In the genomic region with DNA sequence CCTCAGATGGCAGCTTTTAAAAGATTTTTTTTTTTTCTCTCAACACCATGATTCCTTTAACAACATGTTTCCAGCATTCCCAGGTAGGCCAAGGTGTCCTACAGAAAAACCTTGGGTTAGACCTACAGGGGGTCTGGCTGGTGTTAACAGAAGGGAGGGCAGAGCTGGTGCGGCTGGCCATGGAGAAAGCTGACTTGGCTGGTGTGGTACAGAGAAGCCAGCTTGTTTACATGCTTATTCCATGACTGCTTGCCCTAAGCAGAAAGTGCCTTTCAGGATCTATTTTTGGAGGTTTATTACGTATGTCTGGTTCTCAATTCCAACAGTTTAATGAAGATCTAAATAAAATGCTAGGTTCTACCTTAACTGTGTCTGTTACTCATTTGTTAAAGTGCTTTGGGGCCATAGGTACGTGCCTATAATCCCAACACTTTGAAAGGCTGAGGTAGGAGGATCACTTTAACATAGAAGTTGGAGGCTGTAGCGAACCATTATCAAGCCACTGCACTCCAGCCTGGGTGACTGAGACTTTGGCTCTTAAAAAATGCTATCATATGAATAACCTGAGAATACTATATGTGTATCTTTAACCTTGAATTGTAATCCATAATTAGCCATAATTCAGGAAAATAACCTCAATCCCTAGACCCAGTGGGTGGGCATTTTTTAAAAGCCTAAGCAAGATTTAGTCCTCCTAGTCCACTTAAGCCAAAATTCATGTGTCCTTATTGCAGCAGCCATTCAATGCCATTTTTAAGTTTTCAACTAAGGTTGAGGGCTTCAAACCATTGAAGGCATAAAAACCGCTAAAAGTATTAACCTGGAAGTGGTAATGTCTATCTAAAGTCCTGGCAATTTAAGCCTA, we compare ENCODE assay signal across 8 cellular contexts. TPM values are rescaled to one million over a fixed set of nuclear protein-coding genes. Genes with fewer than 3 reads are reported as not detected.
DNase-seq lines count a peak whose midpoint lies in the region; ATAC-seq, FAIRE-seq and TF ChIP-seq lines count a peak whose summit lies in the region.
"Not testable (repeated sequence)": the region's sequence is repeated elsewhere in the genome, so short reads cannot be mapped to it uniquely, and the experiment has no call there.
"Had no signal": no experiment of that assay in that cellular context is flagged by ENCODE, and none has a peak within 500 bp of the region (broad histone marks: within the 10 kb centered on the region; RNA-seq: fewer than 3 reads in every experiment).

No MANE protein-coding gene starts in this region.

- H3K79me2 ChIP-seq in HCT116 (ENCODE audit: insufficient read depth, low read length) (peaks cover 35% of the 10 kb centered on the region), K562 (ENCODE audit: control insufficient read depth, insufficient read depth, low read length) (peaks cover 33% of the 10 kb centered on the region)

- RAD21 ChIA-PET in HCT116 (lab: Charles Lee; ENCODE audit: low non-redundant PET in 1 of 2, low total read pairs in 2 of 2, uncharacterized antibody in 2 of 2, unreplicated experiment in 2 of 2), result interaction anchor here in 1 of 2 experiments (1.2 kb wide), 1 partner anchor 123 kb away, joined by 3 read pairs; no protein-coding TSS in a partner anchor

- in situ Hi-C loops in K562 (cut with MboI), result not testable (repeated sequence)

- H3K9me3 Mint-ChIP-seq in WTC11; nephron progenitor cell; stimulated activated effector memory CD8-positive, alpha-beta T cell treated with anti-CD3 and anti-CD28 coated beads, Interleukin-12 subunit alpha, Interleukin-12 subunit beta, amount 100 ng/mL, for 72 hours: not testable (repeated sequence)

- peaks cover 5 to 33% of the 10 kb centered on the region in 2 experiments; a peak in 3 of 4 replicates for H3K4me1 ChIP-seq in HCT116 (ENCODE audit: control insufficient read depth in 1 of 2, insufficient read depth in 2 of 2, low read length in 2 of 2)
- peaks cover 0 to 22% of the 10 kb centered on the region in 2 experiments; a peak in 3 of 5 replicates for H3K4me1 ChIP-seq in K562 (replicated peaks in 1 of 2; ENCODE audit: control insufficient read depth in 2 of 2, insufficient read depth in 2 of 2, low read length in 2 of 2)
- H3K4me1 ChIP-seq in gastroesophageal sphincter, result peaks cover 4 to 52% (median 25%) of the 10 kb centered on the region in 3 donors

- intact Hi-C loops in HCT116 (cut with micrococcal nuclease); K562 (cut with micrococcal nuclease): not testable (repeated sequence)

- FAIRE-seq in K562 (lab: Jason Lieb, UNC), result not testable (repeated sequence)

- H3K27ac ChIP-seq in HCT116 (ENCODE audit: low read depth, low read length) (peak overlapping the region; percentile 37; the same call in 1 of the 2 replicates), gastroesophageal sphincter (peak overlapping the region; percentile 52 to 73 (median 60))
- H3K27ac ChIP-seq in K562 (ENCODE audit: extremely low read depth, low read depth, low read length), result not testable (repeated sequence)

- not testable (repeated sequence) for H3K9ac ChIP-seq in HCT116 (ENCODE audit: low read length); K562 (ENCODE audit: insufficient read depth in 1 of 2, low read depth in 2 of 2, low read length in 2 of 2)

- H3K9me2 ChIP-seq in HCT116 (ENCODE audit: insufficient read depth), result not testable (repeated sequence)

- not testable (repeated sequence) for H3K4me2 ChIP-seq in HCT116 (ENCODE audit: low read length); K562 (ENCODE audit: insufficient read depth, low read length)

- not testable (repeated sequence) for TF ChIP-seq POLR2A in HCT116 (IDR thresholded peaks at IDR 0.05; ENCODE audit: borderline replicate concordance, extremely low read depth, insufficient read depth, insufficient read length); K562 (conservative IDR thresholded peaks at IDR 0.05)
- TF ChIP-seq POLR2A in gastroesophageal sphincter (IDR thresholded peaks at IDR 0.05), result peak in 1 of 2 donors; percentile 2

- not testable (repeated sequence) for H3K27me3 Mint-ChIP-seq in WTC11 (ENCODE audit: low read depth); nephron progenitor cell (ENCODE audit: low read depth, poor library complexity)

- H3K4me3 Mint-ChIP-seq in WTC11; nephron progenitor cell; stimulated activated effector memory CD8-positive, alpha-beta T cell treated with anti-CD3 and anti-CD28 coated beads, Interleukin-12 subunit alpha, Interleukin-12 subunit beta, amount 100 ng/mL, for 72 hours: not testable (repeated sequence)

- H3K9me1 ChIP-seq in K562 (ENCODE audit: control insufficient read depth, insufficient read depth, low read length), result not testable (repeated sequence)

- not testable (repeated sequence) for TF ChIP-seq EP300 in K562 (IDR thresholded peaks at IDR 0.05; ENCODE audit: low read length); gastroesophageal sphincter (IDR thresholded peaks at IDR 0.05)

- H3K4me3 ChIP-seq in HCT116 (replicated peaks in 1 of 2; ENCODE audit: low read depth in 1 of 2, low read length in 2 of 2); K562; gastroesophageal sphincter: not testable (repeated sequence)

- BruUV-seq in HCT116 (replicated peaks; lab: Mats Ljungman, UMichigan); K562 (replicated peaks; lab: Mats Ljungman, UMichigan): not testable (repeated sequence)

- WGBS in K562 (ENCODE audit: insufficient coverage, low coverage, missing lambda C conversion rate), result 70% methylated on average over 3 of the region's 5 CpGs
- WGBS in gastroesophageal sphincter (ENCODE audit: low coverage in 1 of 2), 2 donors, result 55 to 65% methylated on average over 4 of the region's 5 CpGs

- CTCF ChIA-PET in HCT116 (lab: Charles Lee), result interaction anchor here (1.5 to 2.0 kb wide), 2 partner anchors 124 to 125 kb away, joined by 6 to 8 read pairs; no protein-coding TSS in a partner anchor
- CTCF ChIA-PET in WTC11 (lab: Charles Lee), result interaction anchor here (1.1 to 3.8 kb wide), 9 partner anchors 16 to 154 kb away, joined by 3 to 24 read pairs (median 4); a partner anchor contains a TSS
- CTCF ChIA-PET in K562 (lab: Yijun Ruan, JAX; ENCODE audit: low intra/inter-chr PET ratio), result not testable (repeated sequence)

- H3K36me3 Mint-ChIP-seq in WTC11 (peaks cover 63% of the 10 kb centered on the region), nephron progenitor cell (ENCODE audit: low read depth) (peaks cover 52% of the 10 kb centered on the region)
- peaks cover 96% of the 10 kb centered on the region for H3K36me3 Mint-ChIP-seq in stimulated activated effector memory CD8-positive, alpha-beta T cell treated with anti-CD3 and anti-CD28 coated beads, Interleukin-12 subunit alpha, Interleukin-12 subunit beta, amount 100 ng/mL, for 72 hours

- H3K4me1 Mint-ChIP-seq in WTC11 (peaks cover 48% of the 10 kb centered on the region), nephron progenitor cell (peaks cover 52% of the 10 kb centered on the region)
- peaks cover 35% of the 10 kb centered on the region for H3K4me1 Mint-ChIP-seq in stimulated activated effector memory CD8-positive, alpha-beta T cell treated with anti-CD3 and anti-CD28 coated beads, Interleukin-12 subunit alpha, Interleukin-12 subunit beta, amount 100 ng/mL, for 72 hours

- not testable (repeated sequence) for H2AFZ ChIP-seq in HCT116 (ENCODE audit: low read depth, low read length, poor library complexity, severe bottlenecking); K562 (ENCODE audit: low read depth, low read length)

- not testable (repeated sequence) for ATAC-seq in HCT116; WTC11; stimulated activated effector memory CD8-positive, alpha-beta T cell treated with anti-CD3 and anti-CD28 coated beads, Interleukin-12 subunit alpha, Interleukin-12 subunit beta, amount 100 ng/mL, for 72 hours
- ATAC-seq in K562 (peak; percentile 15), gastroesophageal sphincter (peak; percentile 35)

- not testable (repeated sequence) for TF ChIP-seq CTCF in HCT116 (IDR thresholded peaks at IDR 0.05 in 2 of 3, conservative IDR thresholded peaks at IDR 0.05 in 1 of 3; ENCODE audit: borderline replicate concordance in 1 of 3, insufficient read depth in 1 of 3, low read depth in 2 of 3, low read length in 2 of 3); WTC11 (IDR thresholded peaks at IDR 0.05); K562 (IDR thresholded peaks at IDR 0.05 in 2 of 3, conservative IDR thresholded peaks at IDR 0.05 in 1 of 3; ENCODE audit: insufficient read depth in 2 of 3, low read depth in 1 of 3, low read length in 3 of 3); gastroesophageal sphincter (IDR thresholded peaks at IDR 0.05); nephron progenitor cell (IDR thresholded peaks at IDR 0.05)

- H4K20me1 ChIP-seq in HCT116 (ENCODE audit: insufficient read depth) (peaks cover 39% of the 10 kb centered on the region), K562 (replicated peaks; ENCODE audit: control insufficient read depth, insufficient read depth, low read length) (peaks cover 35% of the 10 kb centered on the region)

- H3K27ac Mint-ChIP-seq in WTC11 (peak overlapping the region; percentile 84), nephron progenitor cell (peak overlapping the region; percentile 90)
- H3K27ac Mint-ChIP-seq in stimulated activated effector memory CD8-positive, alpha-beta T cell treated with anti-CD3 and anti-CD28 coated beads, Interleukin-12 subunit alpha, Interleukin-12 subunit beta, amount 100 ng/mL, for 72 hours, result peak overlapping the region; percentile 77

- TF ChIP-seq RAD21 in HCT116 (IDR thresholded peaks at IDR 0.05; ENCODE audit: low read depth); K562 (CRISPR knock-in tag; conservative IDR thresholded peaks at IDR 0.05 in 1 of 2, IDR thresholded peaks at IDR 0.05 in 1 of 2): not testable (repeated sequence)

- DNase-seq in HCT116 (ENCODE audit: low read depth, low spot score); WTC11 (ENCODE audit: low spot score); K562 (ENCODE audit: extremely low read depth in 1 of 4, low spot score in 3 of 4); nephron progenitor cell; stimulated activated effector memory CD8-positive, alpha-beta T cell treated with anti-CD3 and anti-CD28 coated beads, Interleukin-12 subunit alpha, Interleukin-12 subunit beta, amount 100 ng/mL, for 72 hours (ENCODE audit: low spot score in 2 of 2): not testable (repeated sequence)
- DNase-seq in NCI-H82 (lab: John Stamatoyannopoulos, UW), result peak; percentile 60

- POLR2A ChIA-PET in HCT116 (lab: Charles Lee), result interaction anchor here (0.6 to 15.3 kb wide), 27 partner anchors 8 to 191 kb away, joined by 3 to 236 read pairs (median 5); a partner anchor contains a TSS
- POLR2A ChIA-PET in WTC11 (lab: Charles Lee), result interaction anchor here (0.8 to 2.7 kb wide), 10 partner anchors 10 to 191 kb away, joined by 3 to 15 read pairs (median 5); a partner anchor contains a TSS
- POLR2A ChIA-PET in K562 (lab: Yijun Ruan, JAX), result interaction anchor here (0.6 to 24.3 kb wide), 18 partner anchors 10 to 264 kb away, joined by 3 to 1576 read pairs (median 5); a partner anchor contains a TSS

- not testable (repeated sequence) for H3K27me3 ChIP-seq in HCT116 (ENCODE audit: insufficient read depth, low read length); K562 (ENCODE audit: control insufficient read depth in 2 of 2, insufficient read depth in 2 of 2, low read length in 2 of 2); gastroesophageal sphincter

- peaks cover 39 to 62% of the 10 kb centered on the region in 2 experiments for H3K36me3 ChIP-seq in HCT116 (ENCODE audit: control insufficient read depth in 1 of 2, insufficient read depth in 2 of 2, low read length in 2 of 2)
- peaks cover 72% of the 10 kb centered on the region for H3K36me3 ChIP-seq in K562 (ENCODE audit: control insufficient read depth, insufficient read depth, low read length)
- H3K36me3 ChIP-seq in gastroesophageal sphincter, result peaks cover 9 to 87% of the 10 kb centered on the region in 2 donors

- not testable (repeated sequence) for H3K9me3 ChIP-seq in HCT116 (ENCODE audit: control insufficient read depth in 1 of 2, insufficient read depth in 1 of 2, low read depth in 1 of 2, low read length in 2 of 2); K562 (replicated peaks; ENCODE audit: control insufficient read depth, insufficient read depth, low read depth, low read length); gastroesophageal sphincter

RNA-seq across cellular contexts. Expression of a gene that starts 6.2 kb away (rescaled TPM):
- 444 TPM for total RNA-seq in HCT116 (2021; ENCODE audit: unreplicated experiment)
- 132 and 245 TPM in 2 replicates for polyA plus RNA-seq in HCT116 (2012)
- total RNA-seq in WTC11 (2021), result 208 to 222 TPM (median 208 TPM) in 3 replicates
- 2,702 and 3,157 TPM in 2 replicates for total RNA-seq in K562 (2011; cell fraction: chromatin; rRNA removed; ENCODE audit: low replicate concordance)
- 1,250 and 1,264 TPM in 2 replicates for total RNA-seq in K562 (2011; cell fraction: nucleolus; rRNA removed)
- 2,042 and 2,843 TPM in 2 replicates for total RNA-seq in K562 (2011; cell fraction: nucleoplasm; rRNA removed)
- 176 and 192 TPM in 2 replicates for total RNA-seq in K562 (2014; rRNA removed)
- total RNA-seq in K562 (2014; rRNA removed; fragmentation: Illumina TruSeq; extraction: Trizol), result 236 and 242 TPM in 2 replicates
- 215 and 240 TPM in 2 replicates for total RNA-seq in K562 (2015; rRNA removed; fragmentation: Illumina TruSeq; extraction: Trizol)
- total RNA-seq in K562 (2021), result 376 and 394 TPM in 2 replicates
- 606 and 1,027 TPM in 2 replicates for polyA plus RNA-seq in K562 (2011; rRNA removed)
- 192 and 285 TPM in 2 replicates for polyA plus RNA-seq in K562 (2011; cell fraction: cytosol; rRNA removed)
- 3,295 and 5,994 TPM in 2 replicates for polyA plus RNA-seq in K562 (2011; cell fraction: nucleus; rRNA removed)
- polyA plus RNA-seq in K562 (2012), result 368 and 393 TPM in 2 replicates
- polyA plus RNA-seq in K562 (2014; fragmentation: Illumina TruSeq; extraction: Trizol), result 324 and 385 TPM in 2 replicates
- polyA plus RNA-seq in K562 (2014; fragmentation: Nextera tagmentation; extraction: Ambion mirVana), result 100 to 1,000 TPM; 130 to 197 TPM
- polyA plus RNA-seq in K562 (2014; rRNA removed), result 582 and 610 TPM in 2 replicates
- polyA minus RNA-seq in K562 (2011; rRNA and poly(A)+ RNA removed), result 369 and 549 TPM in 2 replicates
- 138 and 165 TPM in 2 replicates for polyA minus RNA-seq in K562 (2011; cell fraction: cytosol; rRNA and poly(A)+ RNA removed)
- 1,130 and 1,570 TPM in 2 replicates for polyA minus RNA-seq in K562 (2011; cell fraction: nucleus; rRNA and poly(A)+ RNA removed)
- 100 to 1,000 TPM in 2 of 4 donors, 10 to 100 TPM in 2; 68.5 to 295 (median 130) TPM for total RNA-seq in gastroesophageal sphincter

RNA-seq across cellular contexts. Expression of a gene that starts 16.1 kb away (rescaled TPM):
- total RNA-seq in HCT116 (2021; ENCODE audit: unreplicated experiment), result 43.5 TPM
- polyA plus RNA-seq in HCT116 (2012), result 30.1 and 32.5 TPM in 2 replicates
- total RNA-seq in WTC11 (2021), result 40.9 to 42.9 TPM (median 41.4 TPM) in 3 replicates
- total RNA-seq in K562 (2011; cell fraction: chromatin; rRNA removed; ENCODE audit: low replicate concordance), result 126 and 226 TPM in 2 replicates
- total RNA-seq in K562 (2011; cell fraction: nucleolus; rRNA removed), result 103 and 119 TPM in 2 replicates
- total RNA-seq in K562 (2011; cell fraction: nucleoplasm; rRNA removed), result 111 and 121 TPM in 2 replicates
- 14.4 and 18.5 TPM in 2 replicates for total RNA-seq in K562 (2014; rRNA removed)
- 23.9 and 24.2 TPM in 2 replicates for total RNA-seq in K562 (2014; rRNA removed; fragmentation: Illumina TruSeq; extraction: Trizol)
- 19.7 and 21.2 TPM in 2 replicates for total RNA-seq in K562 (2015; rRNA removed; fragmentation: Illumina TruSeq; extraction: Trizol)
- total RNA-seq in K562 (2021), result 28.1 and 28.4 TPM in 2 replicates
- 12.5 and 29.2 TPM in 2 replicates for polyA plus RNA-seq in K562 (2011; rRNA removed)
- 19.3 and 37.3 TPM in 2 replicates for polyA plus RNA-seq in K562 (2011; cell fraction: cytosol; rRNA removed)
- polyA plus RNA-seq in K562 (2011; cell fraction: nucleus; rRNA removed), result 22.9 and 43.4 TPM in 2 replicates
- polyA plus RNA-seq in K562 (2012), result 24.5 and 30.1 TPM in 2 replicates
- 22.7 and 23.4 TPM in 2 replicates for polyA plus RNA-seq in K562 (2014; fragmentation: Illumina TruSeq; extraction: Trizol)
- 10 to 100 TPM; 46.7 to 47.1 TPM for polyA plus RNA-seq in K562 (2014; fragmentation: Nextera tagmentation; extraction: Ambion mirVana)
- polyA plus RNA-seq in K562 (2014; rRNA removed), result 29.6 and 31.0 TPM in 2 replicates
- polyA minus RNA-seq in K562 (2011; rRNA and poly(A)+ RNA removed), result 21.2 and 39.3 TPM in 2 replicates
- polyA minus RNA-seq in K562 (2011; cell fraction: cytosol; rRNA and poly(A)+ RNA removed), result 6.9 and 15.1 TPM in 2 replicates
- 31.7 and 35.3 TPM in 2 replicates for polyA minus RNA-seq in K562 (2011; cell fraction: nucleus; rRNA and poly(A)+ RNA removed)
- 10 to 100 TPM; 16.2 to 29.3 (median 24.3) TPM for total RNA-seq in gastroesophageal sphincter

RNA-seq across cellular contexts. Expression of a gene that starts 32.2 kb away (rescaled TPM):
- total RNA-seq in HCT116 (2021; ENCODE audit: unreplicated experiment) (52.6 TPM), WTC11 (2021) (48.8 to 55.4 TPM (median 52.0 TPM) in 3 replicates), K562 (2014; rRNA removed) (146 and 183 TPM in 2 replicates), K562 (2014; rRNA removed; fragmentation: Illumina TruSeq; extraction: Trizol) (107 and 129 TPM in 2 replicates), K562 (2015; rRNA removed; fragmentation: Illumina TruSeq; extraction: Trizol) (96.4 and 109 TPM in 2 replicates), K562 (2021) (140 and 149 TPM in 2 replicates), gastroesophageal sphincter (10 to 100 TPM in 2 of 4 donors, 1 to 10 TPM in 1, not detected in 1; 4.9 to 30.5 (median 13.6) TPM)
- 69.9 and 85.7 TPM in 2 replicates for polyA plus RNA-seq in HCT116 (2012)
- 24.0 and 36.3 TPM in 2 replicates for total RNA-seq in K562 (2011; cell fraction: chromatin; rRNA removed; ENCODE audit: low replicate concordance)
- total RNA-seq in K562 (2011; cell fraction: nucleolus; rRNA removed), result 32.9 and 36.7 TPM in 2 replicates
- 35.9 and 47.3 TPM in 2 replicates for total RNA-seq in K562 (2011; cell fraction: nucleoplasm; rRNA removed)
- polyA plus RNA-seq in K562 (2011; rRNA removed) (184 and 340 TPM in 2 replicates), K562 (2014; fragmentation: Illumina TruSeq; extraction: Trizol) (301 and 302 TPM in 2 replicates), K562 (2014; fragmentation: Nextera tagmentation; extraction: Ambion mirVana) (100 to 1,000 TPM; 566 to 571 TPM), K562 (2014; rRNA removed) (248 and 255 TPM in 2 replicates)
- polyA plus RNA-seq in K562 (2011; cell fraction: cytosol; rRNA removed), result 266 and 268 TPM in 2 replicates
- 98.3 and 102 TPM in 2 replicates for polyA plus RNA-seq in K562 (2011; cell fraction: nucleus; rRNA removed)
- 193 and 225 TPM in 2 replicates for polyA plus RNA-seq in K562 (2012)
- 89.7 and 134 TPM in 2 replicates for polyA minus RNA-seq in K562 (2011; rRNA and poly(A)+ RNA removed)
- polyA minus RNA-seq in K562 (2011; cell fraction: cytosol; rRNA and poly(A)+ RNA removed), result 26.2 and 47.2 TPM in 2 replicates
- 16.0 and 18.9 TPM in 2 replicates for polyA minus RNA-seq in K562 (2011; cell fraction: nucleus; rRNA and poly(A)+ RNA removed)

RNA-seq across cellular contexts. Expression of a gene that starts 39.1 kb away (rescaled TPM):
- total RNA-seq in HCT116 (2021; ENCODE audit: unreplicated experiment) (1.9 TPM), WTC11 (2021) (6.3 to 7.4 TPM (median 7.0 TPM) in 3 replicates), K562 (2014; rRNA removed) (0.41 and 0.59 TPM in 2 replicates), K562 (2014; rRNA removed; fragmentation: Illumina TruSeq; extraction: Trizol) (not detected in 2 replicates), K562 (2015; rRNA removed; fragmentation: Illumina TruSeq; extraction: Trizol) (not detected in 2 replicates), K562 (2021) (0.85 and 1.1 TPM in 2 replicates), gastroesophageal sphincter (10 to 100 TPM; 37.6 to 56.5 (median 51.2) TPM)
- 2.5 and 5.1 TPM in 2 replicates for polyA plus RNA-seq in HCT116 (2012)
- 0.74 and 3.7 TPM in 2 replicates for total RNA-seq in K562 (2011; cell fraction: chromatin; rRNA removed; ENCODE audit: low replicate concordance)
- 2.6 and 4.3 TPM in 2 replicates for total RNA-seq in K562 (2011; cell fraction: nucleolus; rRNA removed)
- total RNA-seq in K562 (2011; cell fraction: nucleoplasm; rRNA removed), result 1.8 and 2.7 TPM in 2 replicates
- polyA plus RNA-seq in K562 (2011; rRNA removed) (1.5 and 1.9 TPM in 2 replicates), K562 (2014; fragmentation: Illumina TruSeq; extraction: Trizol) (0.39 and 0.54 TPM in 2 replicates), K562 (2014; fragmentation: Nextera tagmentation; extraction: Ambion mirVana) (1 to 10 TPM; 1.5 to 1.9 TPM), K562 (2014; rRNA removed) (0.34 and 1.5 TPM in 2 replicates)
- polyA plus RNA-seq in K562 (2011; cell fraction: cytosol; rRNA removed), result 2.1 and 2.8 TPM in 2 replicates
- 4.2 and 6.3 TPM in 2 replicates for polyA plus RNA-seq in K562 (2011; cell fraction: nucleus; rRNA removed)
- polyA plus RNA-seq in K562 (2012), result 0.68 and 4.7 TPM in 2 replicates
- 1.3 and 2.5 TPM in 2 replicates for polyA minus RNA-seq in K562 (2011; rRNA and poly(A)+ RNA removed)
- polyA minus RNA-seq in K562 (2011; cell fraction: cytosol; rRNA and poly(A)+ RNA removed), result not detected in 2 replicates
- 0.54 and 0.78 TPM in 2 replicates for polyA minus RNA-seq in K562 (2011; cell fraction: nucleus; rRNA and poly(A)+ RNA removed)
- total RNA-seq: SK-MEL-5 had no signal

RNA-seq across cellular contexts. Expression of a gene that starts 50.4 kb away (rescaled TPM):
- 77.5 TPM for total RNA-seq in HCT116 (2021; ENCODE audit: unreplicated experiment)
- 270 and 278 TPM in 2 replicates for polyA plus RNA-seq in HCT116 (2012)
- 95.4 to 108 TPM (median 102 TPM) in 3 replicates for total RNA-seq in WTC11 (2021)
- total RNA-seq in K562 (2011; cell fraction: chromatin; rRNA removed; ENCODE audit: low replicate concordance), result 76.8 and 189 TPM in 2 replicates
- total RNA-seq in K562 (2011; cell fraction: nucleolus; rRNA removed), result 209 and 223 TPM in 2 replicates
- 148 and 152 TPM in 2 replicates for total RNA-seq in K562 (2011; cell fraction: nucleoplasm; rRNA removed)
- 189 and 243 TPM in 2 replicates for total RNA-seq in K562 (2014; rRNA removed)
- 181 and 208 TPM in 2 replicates for total RNA-seq in K562 (2014; rRNA removed; fragmentation: Illumina TruSeq; extraction: Trizol)
- total RNA-seq in K562 (2015; rRNA removed; fragmentation: Illumina TruSeq; extraction: Trizol), result 150 and 156 TPM in 2 replicates
- total RNA-seq in K562 (2021), result 139 and 158 TPM in 2 replicates
- polyA plus RNA-seq in K562 (2011; rRNA removed), result 324 and 492 TPM in 2 replicates
- polyA plus RNA-seq in K562 (2011; cell fraction: cytosol; rRNA removed), result 513 and 736 TPM in 2 replicates
- polyA plus RNA-seq in K562 (2011; cell fraction: nucleus; rRNA removed), result 354 and 425 TPM in 2 replicates
- polyA plus RNA-seq in K562 (2012), result 249 and 379 TPM in 2 replicates
- 253 and 256 TPM in 2 replicates for polyA plus RNA-seq in K562 (2014; fragmentation: Illumina TruSeq; extraction: Trizol)
- polyA plus RNA-seq in K562 (2014; fragmentation: Nextera tagmentation; extraction: Ambion mirVana), result 100 to 1,000 TPM; 425 to 485 TPM
- polyA plus RNA-seq in K562 (2014; rRNA removed), result 289 and 334 TPM in 2 replicates
- 88.4 and 169 TPM in 2 replicates for polyA minus RNA-seq in K562 (2011; rRNA and poly(A)+ RNA removed)
- 40.6 and 67.6 TPM in 2 replicates for polyA minus RNA-seq in K562 (2011; cell fraction: cytosol; rRNA and poly(A)+ RNA removed)
- 58.2 and 63.7 TPM in 2 replicates for polyA minus RNA-seq in K562 (2011; cell fraction: nucleus; rRNA and poly(A)+ RNA removed)
- total RNA-seq in gastroesophageal sphincter, result 100 to 1,000 TPM; 113 to 174 (median 148) TPM
